11 cellular contexts compared by ENCODE assay signal in the genomic region with DNA sequence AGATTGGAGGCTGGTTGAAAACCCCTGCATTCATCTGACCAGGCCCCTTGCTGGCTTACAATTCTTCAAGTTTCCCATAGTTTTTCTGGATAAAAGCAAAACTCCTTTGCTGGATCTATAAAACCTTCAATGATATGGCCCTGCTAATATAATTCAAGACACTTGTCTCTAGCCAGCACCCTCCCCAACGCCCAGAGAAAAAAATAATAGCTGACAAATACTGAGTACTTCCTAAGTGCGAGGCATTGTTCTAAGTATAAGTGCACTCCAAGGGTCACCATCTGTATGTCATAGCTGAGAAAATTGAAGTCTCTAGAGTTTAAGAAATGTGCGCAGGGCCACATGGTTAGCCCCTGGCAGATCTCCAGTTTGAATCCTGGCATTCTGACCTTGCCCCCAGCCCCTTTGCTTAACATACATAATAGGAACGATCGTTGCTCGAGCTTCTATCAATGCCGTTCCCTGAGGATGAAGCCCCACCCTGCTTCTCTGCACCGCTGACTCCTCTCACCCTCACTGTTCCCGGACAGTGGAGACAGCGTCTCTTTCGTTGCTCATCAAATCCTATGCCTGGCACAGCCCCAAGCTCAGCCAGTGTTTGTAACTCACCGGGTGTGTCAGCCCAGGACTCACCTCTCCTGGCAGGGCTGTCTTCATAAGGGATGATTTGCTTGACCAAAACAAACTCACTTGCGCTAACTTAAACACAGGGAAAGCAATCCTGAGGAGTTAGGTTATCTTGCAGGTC.
A peak's percentile ranks its signal among the peaks of the same experiment; 100 is the strongest.
DNase-seq lines count a peak whose midpoint lies in the region; TF ChIP-seq lines count a peak whose summit lies in the region.
"Had no signal": no experiment of that assay in that cellular context is flagged by ENCODE, and none has a peak within 500 bp of the region (broad histone marks: within the 10 kb centered on the region; RNA-seq: fewer than 3 reads in every experiment).

No MANE protein-coding gene starts in this region.

- WGBS in thyroid gland, 2 donors, result 15 to 26% methylated on average over 13 of the region's 13 CpGs

- intact Hi-C loops in OCI-LY7 (cut with micrococcal nuclease; ENCODE audit: unreplicated experiment), result loop anchor here (5.0 kb wide), 3 partner anchors 285 to 660 kb away; no protein-coding TSS in a partner anchor
- intact Hi-C loops in thyroid gland (cut with DNase I), result no loop called here

- H3K9me3 ChIP-seq in OCI-LY7 (ENCODE audit: low read length) (no peaks in the 10 kb centered on the region), thyroid gland (no peaks in the 10 kb centered on the region)
- H3K9me3 ChIP-seq: thoracic aorta had no signal

- H3K79me2 ChIP-seq in OCI-LY7 (ENCODE audit: insufficient read depth, low read depth, low read length), result no peaks in the 10 kb centered on the region

- H3K4me1 ChIP-seq in OCI-LY7 (ENCODE audit: insufficient read depth, low read length, poor library complexity, severe bottlenecking), result peaks cover 61% of the 10 kb centered on the region
- H3K4me1 ChIP-seq in thyroid gland, result peaks cover 3 to 11% of the 10 kb centered on the region in 2 donors

- H3K4me3 ChIP-seq in OCI-LY7 (ENCODE audit: low read depth, low read length, poor library complexity, severe bottlenecking), result no peak overlapping the region
- no peak overlapping the region for H3K4me3 ChIP-seq in thyroid gland (replicated peaks in 1 of 3)
- H3K4me3 ChIP-seq: cardiac muscle cell, thoracic aorta had no signal

- H3K4me2 ChIP-seq in OCI-LY7 (ENCODE audit: low read length), result 0 out of 2 replicates have a peak overlapping the region, but pooled peaks have one; percentile 4

- no peak for TF ChIP-seq POLR2A in thyroid gland (IDR thresholded peaks at IDR 0.05)

- POLR2A ChIA-PET in OCI-LY7 (lab: Charles Lee), result interaction anchor here (0.6 to 2.9 kb wide), 7 partner anchors 10 to 863 kb away, joined by 3 to 16 read pairs (median 3); no protein-coding TSS in a partner anchor

- CTCF ChIA-PET in OCI-LY7 (lab: Charles Lee; ENCODE audit: unreplicated experiment), result no interaction called here

- no TSS peak for BruUV-seq in OCI-LY7 (replicated peaks; lab: Mats Ljungman, UMichigan)

- no peaks in the 10 kb centered on the region for H3K27me3 ChIP-seq in thyroid gland
- H3K27me3 ChIP-seq: cardiac muscle cell had no signal

- no peak overlapping the region for H3K27ac ChIP-seq in OCI-LY7 (ENCODE audit: low read depth, low read length, poor library complexity, severe bottlenecking)
- H3K27ac ChIP-seq in epithelial cell of prostate, result no peak overlapping the region
- no peak overlapping the region for H3K27ac ChIP-seq in thyroid gland
- H3K27ac ChIP-seq: cardiac muscle cell, thoracic aorta had no signal

- no peaks in the 10 kb centered on the region for H3K9me2 ChIP-seq in OCI-LY7 (ENCODE audit: insufficient read depth, low read length)

- H2AFZ ChIP-seq in OCI-LY7 (ENCODE audit: low read length), result no peak overlapping the region

- DNase-seq in NCI-H1417 (lab: John Stamatoyannopoulos, UW) (peak in 2 of 3 experiments; percentile 32 to 48), NCI-H1417 treated with DMSO at 0.1 percent for 48 hours (lab: John Stamatoyannopoulos, UW) (no peak), OCI-LY7 (ENCODE audit: low spot score) (no peak), epithelial cell of prostate (ENCODE audit: low read depth, low spot score) (peak; percentile 26), thyroid gland (peak; percentile 46 to 50), SIG-M5 treated with dmso at 0.1 percent for 504 hours (lab: John Stamatoyannopoulos, UW; ENCODE audit: unreplicated experiment) (no peak), NCI-H774 (lab: John Stamatoyannopoulos, UW) (no peak)
- DNase-seq in activated CD8-positive, alpha-beta memory T cell treated with anti-CD3 and anti-CD28 coated beads, Interleukin-2, amount 50 U/mL, for 48 hours, result no peak
- DNase-seq: stimulated activated CD4-positive, alpha-beta T cell treated with anti-CD3 and anti-CD28 coated beads, Interleukin-2, amount 100 ng/mL, for 48 hours had no signal

- TF ChIP-seq CTCF in OCI-LY7 (conservative IDR thresholded peaks at IDR 0.05; ENCODE audit: low read length), result no peak
- TF ChIP-seq CTCF in thyroid gland (IDR thresholded peaks at IDR 0.05), result no peak

- no peaks in the 10 kb centered on the region for H4K20me1 ChIP-seq in OCI-LY7 (ENCODE audit: insufficient read depth, low read length)

- H3K36me3 ChIP-seq in OCI-LY7 (ENCODE audit: insufficient read depth, low read length) (no peaks in the 10 kb centered on the region), thyroid gland (no peaks in the 10 kb centered on the region)
- H3K36me3 ChIP-seq: cardiac muscle cell, thoracic aorta had no signal

Comparison
In these comparisons a context has a peak if more than half of its experiments do, and no peak if none do; other contexts are left out.
1. DNase-seq: peak in NCI-H1417 (2 of 3), epithelial cell of prostate (single experiment) and thyroid gland (2 of 2); none in NCI-H1417 treated with DMSO at 0.1 percent for 48 hours (single experiment), OCI-LY7 (single experiment), SIG-M5 treated with dmso at 0.1 percent for 504 hours (single experiment), NCI-H774 (single experiment) and activated CD8-positive, alpha-beta memory T cell treated with anti-CD3 and anti-CD28 coated beads, Interleukin-2, amount 50 U/mL, for 48 hours (single experiment).